1 cellular context compared by ENCODE assay signal in the genomic region with DNA sequence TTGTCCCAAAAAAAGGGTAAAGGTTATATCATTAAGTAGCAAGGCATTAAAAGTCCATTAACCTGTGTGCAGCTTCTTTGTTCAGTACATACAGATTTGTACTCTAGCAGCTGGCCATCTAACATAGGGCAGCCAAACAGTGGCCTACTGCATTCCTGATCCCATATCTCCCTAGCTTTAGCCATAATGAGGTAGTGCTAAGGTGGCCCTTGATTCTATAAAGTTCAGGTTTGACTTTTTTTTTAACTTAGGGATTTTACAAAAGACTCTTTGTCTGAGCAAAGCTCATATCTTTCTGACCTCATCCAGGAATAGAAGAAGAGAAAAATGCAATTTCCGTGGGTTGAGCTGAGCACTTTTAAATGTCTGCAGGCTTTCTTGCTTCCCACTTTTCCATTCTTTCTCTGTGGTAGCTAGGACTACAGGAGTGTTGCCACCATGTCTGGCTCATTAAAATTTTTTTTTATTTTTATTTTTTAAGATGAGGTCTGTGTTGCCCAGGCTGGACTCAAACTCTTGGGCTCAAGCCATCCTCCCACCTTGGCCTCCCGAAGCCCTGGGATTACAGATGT.
TF ChIP-seq lines count a peak whose summit lies in the region.

No MANE protein-coding gene starts in this region.

TF ChIP-seq in HepG2, 621 proteins besides CTCF, POLR2A, EP300 and RAD21 (continues in another document):
- TF ChIP-seq ZNF414 (CRISPR knock-in tag; IDR thresholded peaks at IDR 0.05) (no peak), ZNF713 (CRISPR knock-in tag; IDR thresholded peaks at IDR 0.05) (no peak), FOSL1 (CRISPR knock-in tag; IDR thresholded peaks at IDR 0.05; ENCODE audit: borderline replicate concordance) (no peak), ZNF672 (CRISPR knock-in tag; IDR thresholded peaks at IDR 0.05) (no peak), PLRG1 (conservative IDR thresholded peaks at IDR 0.05) (no peak), SIN3A (IDR thresholded peaks at IDR 0.05; ENCODE audit: borderline replicate concordance, low read depth, low read length) (no peak), HES4 (CRISPR knock-in tag; IDR thresholded peaks at IDR 0.05; ENCODE audit: borderline replicate concordance) (no peak), RNF2 (conservative IDR thresholded peaks at IDR 0.05; ENCODE audit: low read depth) (no peak), JUND (CRISPR knock-in tag; IDR thresholded peaks at IDR 0.05) (no peak), MAF1 (CRISPR knock-in tag; IDR thresholded peaks at IDR 0.05; ENCODE audit: borderline replicate concordance) (no peak), ZNF430 (CRISPR knock-in tag; IDR thresholded peaks at IDR 0.05) (no peak), ZNF678 (CRISPR knock-in tag; IDR thresholded peaks at IDR 0.05) (no peak), ZNF646 (CRISPR knock-in tag; IDR thresholded peaks at IDR 0.05) (no peak), ATRX (CRISPR knock-in tag; IDR thresholded peaks at IDR 0.05; ENCODE audit: borderline replicate concordance) (no peak), ATF4 (CRISPR knock-in tag; IDR thresholded peaks at IDR 0.05) (no peak), HOXA5 (CRISPR knock-in tag; IDR thresholded peaks at IDR 0.05) (no peak), TOPORS (CRISPR knock-in tag; IDR thresholded peaks at IDR 0.05) (no peak), SRSF4 (IDR thresholded peaks at IDR 0.05; ENCODE audit: low read depth, low read length, poor library complexity, severe bottlenecking) (no peak), ZNF574 (CRISPR knock-in tag; IDR thresholded peaks at IDR 0.05) (no peak), PHB2 (IDR thresholded peaks at IDR 0.05; ENCODE audit: partially characterized antibody) (no peak), GATAD1 (CRISPR knock-in tag; IDR thresholded peaks at IDR 0.05) (no peak), ZZZ3 (CRISPR knock-in tag; IDR thresholded peaks at IDR 0.05; ENCODE audit: borderline replicate concordance) (no peak), DNMT3B (CRISPR knock-in tag; conservative IDR thresholded peaks at IDR 0.05) (no peak), ZNF589 (CRISPR knock-in tag; conservative IDR thresholded peaks at IDR 0.05) (no peak), ZNF205 (CRISPR knock-in tag; IDR thresholded peaks at IDR 0.05) (no peak), ZNF660 (CRISPR knock-in tag; IDR thresholded peaks at IDR 0.05; ENCODE audit: borderline replicate concordance, low read depth) (no peak), ARNT2 (CRISPR knock-in tag; IDR thresholded peaks at IDR 0.05; ENCODE audit: low read depth) (no peak), IRX3 (CRISPR knock-in tag; IDR thresholded peaks at IDR 0.05; ENCODE audit: borderline replicate concordance, low read depth) (no peak), NR2F2 (IDR thresholded peaks at IDR 0.05; ENCODE audit: borderline replicate concordance, low read depth) (no peak)
- TF ChIP-seq, protein P1, sequence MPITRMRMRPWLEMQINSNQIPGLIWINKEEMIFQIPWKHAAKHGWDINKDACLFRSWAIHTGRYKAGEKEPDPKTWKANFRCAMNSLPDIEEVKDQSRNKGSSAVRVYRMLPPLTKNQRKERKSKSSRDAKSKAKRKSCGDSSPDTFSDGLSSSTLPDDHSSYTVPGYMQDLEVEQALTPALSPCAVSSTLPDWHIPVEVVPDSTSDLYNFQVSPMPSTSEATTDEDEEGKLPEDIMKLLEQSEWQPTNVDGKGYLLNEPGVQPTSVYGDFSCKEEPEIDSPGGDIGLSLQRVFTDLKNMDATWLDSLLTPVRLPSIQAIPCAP (CRISPR knock-in tag; IDR thresholded peaks at IDR 0.05; ENCODE audit: low read depth), result no peak
- TF ChIP-seq, protein P2, sequence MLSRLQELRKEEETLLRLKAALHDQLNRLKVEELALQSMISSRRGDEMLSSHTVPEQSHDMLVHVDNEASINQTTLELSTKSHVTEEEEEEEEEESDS (CRISPR knock-in tag; IDR thresholded peaks at IDR 0.05; ENCODE audit: borderline replicate concordance), result no peak
- TF ChIP-seq, protein P3, sequence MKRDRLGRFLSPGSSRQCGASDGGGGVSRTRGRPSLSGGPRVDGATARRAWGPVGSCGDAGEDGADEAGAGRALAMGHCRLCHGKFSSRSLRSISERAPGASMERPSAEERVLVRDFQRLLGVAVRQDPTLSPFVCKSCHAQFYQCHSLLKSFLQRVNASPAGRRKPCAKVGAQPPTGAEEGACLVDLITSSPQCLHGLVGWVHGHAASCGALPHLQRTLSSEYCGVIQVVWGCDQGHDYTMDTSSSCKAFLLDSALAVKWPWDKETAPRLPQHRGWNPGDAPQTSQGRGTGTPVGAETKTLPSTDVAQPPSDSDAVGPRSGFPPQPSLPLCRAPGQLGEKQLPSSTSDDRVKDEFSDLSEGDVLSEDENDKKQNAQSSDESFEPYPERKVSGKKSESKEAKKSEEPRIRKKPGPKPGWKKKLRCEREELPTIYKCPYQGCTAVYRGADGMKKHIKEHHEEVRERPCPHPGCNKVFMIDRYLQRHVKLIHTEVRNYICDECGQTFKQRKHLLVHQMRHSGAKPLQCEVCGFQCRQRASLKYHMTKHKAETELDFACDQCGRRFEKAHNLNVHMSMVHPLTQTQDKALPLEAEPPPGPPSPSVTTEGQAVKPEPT (CRISPR knock-in tag; IDR thresholded peaks at IDR 0.05; ENCODE audit: low read depth), result no peak
- TF ChIP-seq, protein P4, sequence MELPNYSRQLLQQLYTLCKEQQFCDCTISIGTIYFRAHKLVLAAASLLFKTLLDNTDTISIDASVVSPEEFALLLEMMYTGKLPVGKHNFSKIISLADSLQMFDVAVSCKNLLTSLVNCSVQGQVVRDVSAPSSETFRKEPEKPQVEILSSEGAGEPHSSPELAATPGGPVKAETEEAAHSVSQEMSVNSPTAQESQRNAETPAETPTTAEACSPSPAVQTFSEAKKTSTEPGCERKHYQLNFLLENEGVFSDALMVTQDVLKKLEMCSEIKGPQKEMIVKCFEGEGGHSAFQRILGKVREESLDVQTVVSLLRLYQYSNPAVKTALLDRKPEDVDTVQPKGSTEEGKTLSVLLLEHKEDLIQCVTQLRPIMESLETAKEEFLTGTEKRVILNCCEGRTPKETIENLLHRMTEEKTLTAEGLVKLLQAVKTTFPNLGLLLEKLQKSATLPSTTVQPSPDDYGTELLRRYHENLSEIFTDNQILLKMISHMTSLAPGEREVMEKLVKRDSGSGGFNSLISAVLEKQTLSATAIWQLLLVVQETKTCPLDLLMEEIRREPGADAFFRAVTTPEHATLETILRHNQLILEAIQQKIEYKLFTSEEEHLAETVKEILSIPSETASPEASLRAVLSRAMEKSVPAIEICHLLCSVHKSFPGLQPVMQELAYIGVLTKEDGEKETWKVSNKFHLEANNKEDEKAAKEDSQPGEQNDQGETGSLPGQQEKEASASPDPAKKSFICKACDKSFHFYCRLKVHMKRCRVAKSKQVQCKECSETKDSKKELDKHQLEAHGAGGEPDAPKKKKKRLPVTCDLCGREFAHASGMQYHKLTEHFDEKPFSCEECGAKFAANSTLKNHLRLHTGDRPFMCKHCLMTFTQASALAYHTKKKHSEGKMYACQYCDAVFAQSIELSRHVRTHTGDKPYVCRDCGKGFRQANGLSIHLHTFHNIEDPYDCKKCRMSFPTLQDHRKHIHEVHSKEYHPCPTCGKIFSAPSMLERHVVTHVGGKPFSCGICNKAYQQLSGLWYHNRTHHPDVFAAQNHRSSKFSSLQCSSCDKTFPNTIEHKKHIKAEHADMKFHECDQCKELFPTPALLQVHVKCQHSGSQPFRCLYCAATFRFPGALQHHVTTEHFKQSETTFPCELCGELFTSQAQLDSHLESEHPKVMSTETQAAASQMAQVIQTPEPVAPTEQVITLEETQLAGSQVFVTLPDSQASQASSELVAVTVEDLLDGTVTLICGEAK (IDR thresholded peaks at IDR 0.05), result peak; percentile 63
- TF ChIP-seq, protein P4 (CRISPR knock-in tag; IDR thresholded peaks at IDR 0.05), result no peak
